In genomic region chr1:70487471-70487840, GRCh38 we compare ENCODE assay signal across 23 cellular contexts.
DNase-seq lines count a peak whose midpoint lies in the region; ATAC-seq, FAIRE-seq and TF ChIP-seq lines count a peak whose summit lies in the region.
"Had no signal": no experiment of that assay in that cellular context is flagged by ENCODE, and none has a peak within 500 bp of the region (broad histone marks: within the 10 kb centered on the region; RNA-seq: fewer than 3 reads in every experiment).

No MANE protein-coding gene starts in this region.

- no peak overlapping the region for H3K4me2 ChIP-seq in HepG2 (ENCODE audit: low read depth, low read length)
- no peak overlapping the region for H3K4me2 ChIP-seq in GM12878 (ENCODE audit: control insufficient read depth, insufficient read depth)
- no peak overlapping the region for H3K4me2 ChIP-seq in mesenchymal stem cell (ENCODE audit: low read length, poor library complexity, severe bottlenecking)

- SMC1A ChIA-PET in GM12878 (lab: Charles Lee; ENCODE audit: uncharacterized antibody, unreplicated experiment): interaction anchor here (0.8 to 1.6 kb wide), 11 partner anchors 14 to 748 kb away, joined by 3 to 9 read pairs (median 4); no protein-coding TSS in a partner anchor

- no CpG with 5 or more reads among the region's 2 CpGs for WGBS in HepG2 (ENCODE audit: low lambda C conversion rate)
- no CpG with 5 or more reads among the region's 2 CpGs for WGBS in right lobe of liver (ENCODE audit: insufficient coverage, low coverage, low lambda C conversion rate, missing lambda C conversion rate)
- 70% methylated on average over 2 of the region's 2 CpGs for WGBS in GM12878 (ENCODE audit: insufficient coverage, insufficient replicate concordance, low lambda C conversion rate, missing lambda C conversion rate)
- WGBS in mesenchymal stem cell: 97% methylated on average over 2 of the region's 2 CpGs

- TF ChIP-seq POLR2A in HepG2 (IDR thresholded peaks at IDR 0.05; ENCODE audit: insufficient read depth in 1 of 2, low read depth in 2 of 2, low read length in 2 of 2) (no peak), right lobe of liver (IDR thresholded peaks at IDR 0.05) (no peak), GM12878 (IDR thresholded peaks at IDR 0.05; ENCODE audit: low read depth, low read length) (no peak)

- H2AFZ ChIP-seq in HepG2 (ENCODE audit: low read length) (no peak overlapping the region), GM12878 (ENCODE audit: control insufficient read depth, low read depth, low read length) (no peak overlapping the region), mesenchymal stem cell (ENCODE audit: low read depth, low read length) (no peak overlapping the region)

- H3K36me3 ChIP-seq in HepG2 (replicated peaks in 1 of 2; ENCODE audit: control insufficient read depth in 1 of 2, insufficient read depth in 2 of 2, low read length in 2 of 2) (no peaks in the 10 kb centered on the region), right lobe of liver (no peaks in the 10 kb centered on the region), GM12878 (ENCODE audit: control insufficient read depth in 2 of 2, insufficient read depth in 2 of 2, low read length in 1 of 2) (no peaks in the 10 kb centered on the region), mesenchymal stem cell (ENCODE audit: control insufficient read depth in 1 of 2, insufficient read depth in 2 of 2, low read depth in 1 of 2, low read length in 2 of 2) (no peaks in the 10 kb centered on the region)
- H3K36me3 ChIP-seq: HAP-1, neutrophil, stomach, transverse colon had no signal

- no peak overlapping the region for H2BK15ac ChIP-seq in mesenchymal stem cell (ENCODE audit: low read depth, poor library complexity, severe bottlenecking)

- H3K18ac ChIP-seq in mesenchymal stem cell (ENCODE audit: low read depth in 1 of 2, low read length in 2 of 2): no peak overlapping the region

- no peaks in the 10 kb centered on the region for H3K79me2 ChIP-seq in HepG2 (ENCODE audit: insufficient read depth, low read length)
- no peaks in the 10 kb centered on the region for H3K79me2 ChIP-seq in GM12878 (ENCODE audit: control insufficient read depth, insufficient read depth, low read length)

- no TSS peak for BruUV-seq in HepG2 (replicated peaks; lab: Mats Ljungman, UMichigan)
- no TSS peak for BruUV-seq in GM12878 (replicated peaks; lab: Mats Ljungman, UMichigan)

- H3K27me3 ChIP-seq in HepG2 (ENCODE audit: control insufficient read depth in 1 of 2, insufficient read depth in 2 of 2, low read length in 2 of 2) (no peaks in the 10 kb centered on the region), right lobe of liver (no peaks in the 10 kb centered on the region), GM12878 (replicated peaks in 1 of 2; ENCODE audit: control insufficient read depth in 2 of 2, insufficient read depth in 2 of 2, low read length in 1 of 2) (no peaks in the 10 kb centered on the region), mesenchymal stem cell (ENCODE audit: control insufficient read depth in 1 of 2, insufficient read depth in 1 of 2, low read length in 2 of 2) (no peaks in the 10 kb centered on the region)
- H3K27me3 ChIP-seq: dorsolateral prefrontal cortex, neutrophil, stomach, transverse colon had no signal

- H3K14ac ChIP-seq in mesenchymal stem cell (ENCODE audit: low read length in 2 of 2): no peak overlapping the region

- no peak overlapping the region for H3K4ac ChIP-seq in mesenchymal stem cell (ENCODE audit: low read depth in 1 of 2, low read length in 2 of 2)

- RAD21 ChIA-PET in GM12878 (lab: Charles Lee; ENCODE audit: unreplicated experiment): interaction anchor here (0.6 to 1.5 kb wide), 4 partner anchors 16 to 1554 kb away, joined by 3 to 8 read pairs (median 3); no protein-coding TSS in a partner anchor

- CTCF ChIA-PET in HepG2 (lab: Yijun Ruan, JAX; ENCODE audit: low intra/inter-chr PET ratio, low total read pairs) (no interaction called here), GM12878 (lab: Yijun Ruan, JAX) (interaction anchor here (0.9 to 2.1 kb wide), 10 partner anchors 9 to 357 kb away, joined by 3 to 15 read pairs (median 4); no protein-coding TSS in a partner anchor)

- TF ChIP-seq CTCF in HepG2 (CRISPR knock-in tag; IDR thresholded peaks at IDR 0.05) (no peak), right lobe of liver (IDR thresholded peaks at IDR 0.05) (no peak), GM12878 (IDR thresholded peaks at IDR 0.05 in 2 of 3, conservative IDR thresholded peaks at IDR 0.05 in 1 of 3; ENCODE audit: control insufficient read depth in 2 of 3, extremely low read depth in 1 of 3, insufficient read depth in 1 of 3, low read depth in 3 of 3, low read length in 3 of 3) (no peak)

- H3K9ac ChIP-seq in HepG2 (ENCODE audit: insufficient read depth, low read depth, low read length) (no peak overlapping the region), GM12878 (ENCODE audit: control insufficient read depth, insufficient read depth, low read length) (no peak overlapping the region), mesenchymal stem cell (ENCODE audit: low read length) (no peak overlapping the region)

- intact Hi-C loops in HepG2 (cut with micrococcal nuclease; ENCODE audit: unreplicated experiment): loop anchor here (5.0 kb wide), 2 partner anchors 455 to 750 kb away; no protein-coding TSS in a partner anchor
- intact Hi-C loops in right lobe of liver (cut with DNase I): no loop called here
- intact Hi-C loops in GM12878 (cut with micrococcal nuclease; ENCODE audit: unreplicated experiment): loop anchor here (5.0 kb wide), 1 partner anchor 235 kb away; no protein-coding TSS in a partner anchor

- H3K4me3 ChIP-seq in HepG2 (replicated peaks in 1 of 3; ENCODE audit: insufficient read depth in 1 of 3, low read depth in 2 of 3, low read length in 3 of 3) (no peak overlapping the region), right lobe of liver (no peak overlapping the region), GM12878 (no peak overlapping the region), mesenchymal stem cell (ENCODE audit: insufficient read depth in 1 of 2, low read depth in 1 of 2, low read length in 2 of 2) (no peak overlapping the region)
- H3K4me3 ChIP-seq: dorsolateral prefrontal cortex, HAP-1, stomach, transverse colon had no signal

- H4K20me1 ChIP-seq in HepG2 (ENCODE audit: insufficient read depth, low read length): no peaks in the 10 kb centered on the region
- H4K20me1 ChIP-seq in GM12878 (ENCODE audit: control insufficient read depth, insufficient read depth): no peaks in the 10 kb centered on the region

- ATAC-seq in HepG2 (peak; percentile 67), right lobe of liver (no peak), GM12878 (peak; percentile 24; the same call in 2 of the 3 replicates), GM19463 (IDR thresholded peaks at IDR 0.05; ENCODE audit: unreplicated experiment) (no peak)

- H3K9me3 ChIP-seq in HepG2 (ENCODE audit: low read length): no peaks in the 10 kb centered on the region
- no peaks in the 10 kb centered on the region for H3K9me3 ChIP-seq in right lobe of liver
- H3K9me3 ChIP-seq in GM12878 (replicated peaks; ENCODE audit: control insufficient read depth, insufficient read depth, low read length): no peaks in the 10 kb centered on the region; the same call in 2 of the 3 replicates
- H3K9me3 ChIP-seq in mesenchymal stem cell (ENCODE audit: control insufficient read depth, low read length): peaks cover 9% of the 10 kb centered on the region
- H3K9me3 ChIP-seq: HAP-1, neutrophil, stomach had no signal

- H3K4me1 ChIP-seq in HepG2 (ENCODE audit: insufficient read depth, low read length): no peaks in the 10 kb centered on the region
- no peaks in the 10 kb centered on the region for H3K4me1 ChIP-seq in right lobe of liver
- no peaks in the 10 kb centered on the region for H3K4me1 ChIP-seq in GM12878 (ENCODE audit: control insufficient read depth, insufficient read depth, low read length)
- H3K4me1 ChIP-seq in mesenchymal stem cell (ENCODE audit: control insufficient read depth, insufficient read depth, low read depth, low read length): peaks cover 13% of the 10 kb centered on the region
- H3K4me1 ChIP-seq: transverse colon had no signal

- H2BK120ac ChIP-seq in mesenchymal stem cell (ENCODE audit: low read depth, low read length): no peak overlapping the region

- TF ChIP-seq RAD21 in HepG2 (CRISPR knock-in tag; IDR thresholded peaks at IDR 0.05) (no peak), GM12878 (IDR thresholded peaks at IDR 0.05; ENCODE audit: insufficient read depth, low read depth, low read length) (no peak)

- no peak overlapping the region for H3K27ac ChIP-seq in HepG2 (ENCODE audit: extremely low read length, insufficient read depth, low read length)
- no peak overlapping the region for H3K27ac ChIP-seq in right lobe of liver
- H3K27ac ChIP-seq in GM12878 (ENCODE audit: control insufficient read depth, insufficient read depth): no peak overlapping the region
- peak overlapping the region; percentile 34 for H3K27ac ChIP-seq in mesenchymal stem cell (ENCODE audit: low read length, poor library complexity, severe bottlenecking)
- H3K27ac ChIP-seq: dorsolateral prefrontal cortex, neutrophil, transverse colon had no signal

- FAIRE-seq in HepG2 (lab: Jason Lieb, UNC): no peak
- FAIRE-seq in GM12878 (lab: Jason Lieb, UNC): no peak

- H4K91ac ChIP-seq in mesenchymal stem cell (ENCODE audit: low read length): no peak overlapping the region

- no peak overlapping the region for H2AK5ac ChIP-seq in mesenchymal stem cell (ENCODE audit: low read length, severe bottlenecking)

- no peak overlapping the region for H4K8ac ChIP-seq in mesenchymal stem cell (ENCODE audit: low read length)

- DNase-seq in HepG2 (ENCODE audit: low spot score): no peak
- DNase-seq in right lobe of liver: no peak
- DNase-seq in GM12878 (ENCODE audit: low read depth, low spot score): no peak
- no peak for DNase-seq in mesenchymal stem cell
- DNase-seq in NCI-H2196 treated with DMSO at 0.1 percent for 48 hours (lab: John Stamatoyannopoulos, UW; ENCODE audit: unreplicated experiment): no peak
- no peak for DNase-seq in NOMO-1 (lab: John Stamatoyannopoulos, UW; ENCODE audit: unreplicated experiment in 2 of 2)
- DNase-seq in hypothalamus (lab: John Stamatoyannopoulos, UW): no peak
- DNase-seq: 8988T; activated CD8-positive, alpha-beta memory T cell treated with anti-CD3 and anti-CD28 coated beads for 24 hours; activated naive CD4-positive, alpha-beta T cell treated with anti-CD3 and anti-CD28 coated beads, Interleukin-2, amount 50 U/mL, for 16 hours; activated T-cell treated with anti-CD3 and anti-CD28 coated beads, Interleukin-2, amount 50 U/mL, for 4 hours; central memory CD4-positive, alpha-beta T cell; GF-D8; KG1; NCI-H187; SIG-M5; stimulated activated CD4-positive, alpha-beta T cell treated with anti-CD3 and anti-CD28 coated beads, Interleukin-12 subunit alpha, Interleukin-12 subunit beta, amount 100 ng/mL, for 4 hours; stomach had no signal

- H3K79me1 ChIP-seq in mesenchymal stem cell (replicated peaks; ENCODE audit: low read length, poor library complexity, severe bottlenecking): no peaks in the 10 kb centered on the region

- no peak overlapping the region for H2BK12ac ChIP-seq in mesenchymal stem cell (ENCODE audit: low read length in 2 of 2)

- H2BK5ac ChIP-seq in mesenchymal stem cell (ENCODE audit: low read depth, low read length, poor library complexity, severe bottlenecking): no peak overlapping the region

- in situ Hi-C loops in HepG2 (cut with HindIII; ENCODE audit: extremely low pct_ligation_motif_present, low pct_unique_long_range_greater_than_20kb): loop anchor here (5.0 kb wide), 1 partner anchor 355 kb away; no protein-coding TSS in a partner anchor
- in situ Hi-C loops in GM12878 (cut with MboI): loop anchor here (10.0 kb wide), 1 partner anchor 353 kb away; no protein-coding TSS in a partner anchor

- POLR2A ChIA-PET in HepG2 (lab: Yijun Ruan, JAX) (no interaction called here), GM12878 (lab: Charles Lee) (no interaction called here)

- no peak overlapping the region for H3K23ac ChIP-seq in mesenchymal stem cell (ENCODE audit: low read length in 2 of 2)

- TF ChIP-seq EP300 in HepG2 (IDR thresholded peaks at IDR 0.05; ENCODE audit: low read depth in 2 of 2, low read length in 2 of 2) (no peak), HepG2 (CRISPR knock-in tag; IDR thresholded peaks at IDR 0.05; ENCODE audit: borderline replicate concordance) (no peak), GM12878 (IDR thresholded peaks at IDR 0.05; ENCODE audit: borderline replicate concordance in 1 of 2, control insufficient read depth in 1 of 2, low read depth in 2 of 2, low read length in 2 of 2) (no peak)

Comparison
In these comparisons a context has a peak if more than half of its experiments do, and no peak if none do; other contexts are left out.
1. ATAC-seq: peak in HepG2 (single experiment) and GM12878 (single experiment); none in right lobe of liver (0 of 4) and GM19463 (single experiment).
2. intact Hi-C loops: an anchor here in HepG2 (5.0 kb wide) and GM12878 (5.0 kb wide); none called in right lobe of liver.